ENCODE assay signal across 24 cellular contexts in genomic region chr5:7813007-7813406, GRCh38. TPM values are rescaled to one million over a fixed set of nuclear protein-coding genes. Genes with fewer than 3 reads are reported as not detected.
"Had no signal": no experiment of that assay in that cellular context is flagged by ENCODE, and none has a peak within 500 bp of the region (broad histone marks: within the 10 kb centered on the region; RNA-seq: fewer than 3 reads in every experiment).

No MANE protein-coding gene starts in this region.

- H3K27me3 ChIP-seq: SJSA1 had no signal

- H3K27ac ChIP-seq: SJSA1, SK-N-MC had no signal

- H3K36me3 ChIP-seq: MG63, SJSA1 had no signal

- ATAC-seq: HepG2 had no signal

- H3K4me3 ChIP-seq: MG63, SJSA1, SK-N-MC had no signal

- H3K9me3 ChIP-seq: MG63, SJSA1 had no signal

- H3K4me1 ChIP-seq: SJSA1 had no signal

- DNase-seq: IMR-90, Karpas-422, KG1, MG63, NCI-H1092, NCI-H1105 treated with DMSO at 0.1 percent for 48 hours, NCI-H1417 treated with DMSO at 0.1 percent for 48 hours, NCI-H146, NCI-H1694 treated with DMSO at 0.1 percent for 48 hours, NCI-H1930, NCI-H2081, NCI-H2107, NCI-H2227 treated with DMSO at 0.1 percent for 48 hours, NCI-H524, NCI-H526 treated with DMSO at 0.1 percent for 48 hours, NCI-H748 treated with DMSO at 0.1 percent for 48 hours, Right ventricle myocardium superior, RPMI8226, SIG-M5 had no signal

RNA-seq across cellular contexts. Expression of gene CFAP90, which starts 37.9 kb away (rescaled TPM):
- total RNA-seq: HT1080, IMR-90, NCI-H460, Right ventricle myocardium superior, SJSA1 had no signal
